In genomic region chr1:95233321-95233736, GRCh38 we compare ENCODE assay signal across 8 cellular contexts. TPM values are rescaled to one million over a fixed set of nuclear protein-coding genes. Genes with fewer than 3 reads are reported as not detected.
DNase-seq lines count a peak whose midpoint lies in the region; ATAC-seq and TF ChIP-seq lines count a peak whose summit lies in the region.

No MANE protein-coding gene starts in this region.

- H3K27me3 ChIP-seq in left ventricle myocardium inferior (ENCODE audit: low read depth): no peaks in the 10 kb centered on the region

- H3K4me1 ChIP-seq in left ventricle myocardium inferior: peaks cover 91% of the 10 kb centered on the region

- H3K27ac Mint-ChIP-seq in activated CD4-positive, alpha-beta T cell treated with anti-CD3 and anti-CD28 coated beads, Interleukin-2, amount 10 ng/mL, durations not matched to agents 24 days and 14 days: peak overlapping the region; percentile 78
- peak overlapping the region; percentile 52 for H3K27ac Mint-ChIP-seq in activated T-helper 1 cell treated with anti-CD3 and anti-CD28 coated beads, Interleukin-12 subunit alpha, Interleukin-12 subunit beta, Interleukin-2, Interleukin-4 antibody, amounts not matched to agents 30 ng/mL and 10 ng/mL and 1 ng/mL, durations not matched to agents 14 hours and 24 hours and 36 hours

- H3K36me3 Mint-ChIP-seq in activated CD4-positive, alpha-beta T cell treated with anti-CD3 and anti-CD28 coated beads, Interleukin-2, amount 10 ng/mL, durations not matched to agents 24 days and 14 days (ENCODE audit: low read depth): peaks cover 13% of the 10 kb centered on the region
- peaks cover 15% of the 10 kb centered on the region for H3K36me3 Mint-ChIP-seq in activated T-helper 1 cell treated with anti-CD3 and anti-CD28 coated beads, Interleukin-12 subunit alpha, Interleukin-12 subunit beta, Interleukin-2, Interleukin-4 antibody, amounts not matched to agents 30 ng/mL and 10 ng/mL and 1 ng/mL, durations not matched to agents 14 hours and 24 hours and 36 hours (ENCODE audit: low read depth)

- peak overlapping the region; percentile 95 for H3K27ac ChIP-seq in left ventricle myocardium inferior (replicated peaks)

- peak overlapping the region; percentile 76 for H3K4me3 ChIP-seq in left ventricle myocardium inferior

- no peak for ATAC-seq in GM18517 (IDR thresholded peaks at IDR 0.05; ENCODE audit: unreplicated experiment)

- H3K27me3 Mint-ChIP-seq in activated CD4-positive, alpha-beta T cell treated with anti-CD3 and anti-CD28 coated beads, Interleukin-2, amount 10 ng/mL, durations not matched to agents 24 days and 14 days: peaks cover 32% of the 10 kb centered on the region
- H3K27me3 Mint-ChIP-seq in activated T-helper 1 cell treated with anti-CD3 and anti-CD28 coated beads, Interleukin-12 subunit alpha, Interleukin-12 subunit beta, Interleukin-2, Interleukin-4 antibody, amounts not matched to agents 30 ng/mL and 10 ng/mL and 1 ng/mL, durations not matched to agents 14 hours and 24 hours and 36 hours (ENCODE audit: insufficient read depth): peaks cover 20% of the 10 kb centered on the region

- intact Hi-C loops in activated CD4-positive, alpha-beta T cell treated with anti-CD3 and anti-CD28 coated beads, Interleukin-2, amount 10 ng/mL, durations not matched to agents 24 days and 14 days (cut with micrococcal nuclease): loop anchor here (10.0 kb wide), 1 partner anchor 819 kb away; the partner anchor contains the start of gene ABCD3
- intact Hi-C loops in activated T-helper 1 cell treated with anti-CD3 and anti-CD28 coated beads, Interleukin-12 subunit alpha, Interleukin-12 subunit beta, Interleukin-2, Interleukin-4 antibody, amounts not matched to agents 30 ng/mL and 10 ng/mL and 1 ng/mL, durations not matched to agents 14 hours and 24 hours and 36 hours (cut with micrococcal nuclease): loop anchor here (5.0 to 10.0 kb wide), 5 partner anchors 116 to 1489 kb away; partner anchors contain the start of genes F3, GCLM, PTBP2 and TLCD4
- intact Hi-C loops in left ventricle myocardium inferior (cut with micrococcal nuclease) (loop anchor here (10.0 kb wide), 2 partner anchors 119 to 159 kb away; partner anchors contain the start of genes ALG14 and TLCD4), posterior cingulate gyrus (cut with DNase I) (loop anchor here (5.0 kb wide), 2 partner anchors 116 to 306 kb away; partner anchors contain the start of genes CNN3 and TLCD4)

- H3K9me3 ChIP-seq in left ventricle myocardium inferior (replicated peaks): no peaks in the 10 kb centered on the region

- TF ChIP-seq CTCF in left ventricle myocardium inferior (IDR thresholded peaks at IDR 0.05; ENCODE audit: borderline replicate concordance): no peak

- H3K4me3 Mint-ChIP-seq in activated CD4-positive, alpha-beta T cell treated with anti-CD3 and anti-CD28 coated beads, Interleukin-2, amount 10 ng/mL, durations not matched to agents 24 days and 14 days: peak overlapping the region; percentile 81
- peak overlapping the region; percentile 81 for H3K4me3 Mint-ChIP-seq in activated T-helper 1 cell treated with anti-CD3 and anti-CD28 coated beads, Interleukin-12 subunit alpha, Interleukin-12 subunit beta, Interleukin-2, Interleukin-4 antibody, amounts not matched to agents 30 ng/mL and 10 ng/mL and 1 ng/mL, durations not matched to agents 14 hours and 24 hours and 36 hours

- DNase-seq in activated CD4-positive, alpha-beta T cell treated with anti-CD3 and anti-CD28 coated beads, Interleukin-2, amount 10 ng/mL, durations not matched to agents 24 days and 14 days: peak; percentile 56
- DNase-seq in activated CD4-positive, alpha-beta T cell treated with anti-CD3 and anti-CD28 coated beads for 48 hours: no peak
- no peak for DNase-seq in activated T-helper 1 cell treated with anti-CD3 and anti-CD28 coated beads, Interleukin-12 subunit alpha, Interleukin-12 subunit beta, Interleukin-2, Interleukin-4 antibody, amounts not matched to agents 30 ng/mL and 10 ng/mL and 1 ng/mL, durations not matched to agents 14 hours and 24 hours and 36 hours (ENCODE audit: low spot score)
- DNase-seq in left ventricle myocardium inferior: peak; percentile 40
- peak in 7 of 10 donors; percentile 15 to 86 (median 31) for DNase-seq in posterior cingulate gyrus
- no peak for DNase-seq in COLO668 (lab: John Stamatoyannopoulos, UW; ENCODE audit: unreplicated experiment)
- DNase-seq in NCI-H82 treated with DMSO at 0.1 percent for 48 hours (lab: John Stamatoyannopoulos, UW; ENCODE audit: unreplicated experiment): no peak

- no peaks in the 10 kb centered on the region for H3K36me3 ChIP-seq in left ventricle myocardium inferior

- no peaks in the 10 kb centered on the region for H3K9me3 Mint-ChIP-seq in activated CD4-positive, alpha-beta T cell treated with anti-CD3 and anti-CD28 coated beads, Interleukin-2, amount 10 ng/mL, durations not matched to agents 24 days and 14 days
- no peaks in the 10 kb centered on the region for H3K9me3 Mint-ChIP-seq in activated T-helper 1 cell treated with anti-CD3 and anti-CD28 coated beads, Interleukin-12 subunit alpha, Interleukin-12 subunit beta, Interleukin-2, Interleukin-4 antibody, amounts not matched to agents 30 ng/mL and 10 ng/mL and 1 ng/mL, durations not matched to agents 14 hours and 24 hours and 36 hours

- H3K4me1 Mint-ChIP-seq in activated CD4-positive, alpha-beta T cell treated with anti-CD3 and anti-CD28 coated beads, Interleukin-2, amount 10 ng/mL, durations not matched to agents 24 days and 14 days: peaks cover 21% of the 10 kb centered on the region
- peaks cover 23% of the 10 kb centered on the region for H3K4me1 Mint-ChIP-seq in activated T-helper 1 cell treated with anti-CD3 and anti-CD28 coated beads, Interleukin-12 subunit alpha, Interleukin-12 subunit beta, Interleukin-2, Interleukin-4 antibody, amounts not matched to agents 30 ng/mL and 10 ng/mL and 1 ng/mL, durations not matched to agents 14 hours and 24 hours and 36 hours (ENCODE audit: low read depth)

RNA-seq across cellular contexts. Expression of gene RWDD3, which starts 0.7 kb away (rescaled TPM):
- 11.6 and 12.0 TPM in 2 replicates for total RNA-seq in activated CD4-positive, alpha-beta T cell treated with anti-CD3 and anti-CD28 coated beads, Interleukin-2, amount 10 ng/mL, durations not matched to agents 24 days and 14 days
- 10.6 and 10.8 TPM in 2 replicates for total RNA-seq in activated T-helper 1 cell treated with anti-CD3 and anti-CD28 coated beads, Interleukin-12 subunit alpha, Interleukin-12 subunit beta, Interleukin-2, Interleukin-4 antibody, amounts not matched to agents 30 ng/mL and 10 ng/mL and 1 ng/mL, durations not matched to agents 14 hours and 24 hours and 36 hours
- total RNA-seq in left ventricle myocardium inferior: 19.4 TPM

Comparison
In these comparisons a context has a peak if more than half of its experiments do, and no peak if none do; other contexts are left out.
1. DNase-seq: peak in activated CD4-positive, alpha-beta T cell treated with anti-CD3 and anti-CD28 coated beads, Interleukin-2, amount 10 ng/mL, durations not matched to agents 24 days and 14 days (single experiment), left ventricle myocardium inferior (single experiment) and posterior cingulate gyrus (7 of 10); none in activated CD4-positive, alpha-beta T cell treated with anti-CD3 and anti-CD28 coated beads for 48 hours (single experiment), activated T-helper 1 cell treated with anti-CD3 and anti-CD28 coated beads, Interleukin-12 subunit alpha, Interleukin-12 subunit beta, Interleukin-2, Interleukin-4 antibody, amounts not matched to agents 30 ng/mL and 10 ng/mL and 1 ng/mL, durations not matched to agents 14 hours and 24 hours and 36 hours (single experiment), COLO668 (single experiment) and NCI-H82 treated with DMSO at 0.1 percent for 48 hours (single experiment).